Comparison of ENCODE assay signal across 11 cellular contexts in the genomic region with DNA sequence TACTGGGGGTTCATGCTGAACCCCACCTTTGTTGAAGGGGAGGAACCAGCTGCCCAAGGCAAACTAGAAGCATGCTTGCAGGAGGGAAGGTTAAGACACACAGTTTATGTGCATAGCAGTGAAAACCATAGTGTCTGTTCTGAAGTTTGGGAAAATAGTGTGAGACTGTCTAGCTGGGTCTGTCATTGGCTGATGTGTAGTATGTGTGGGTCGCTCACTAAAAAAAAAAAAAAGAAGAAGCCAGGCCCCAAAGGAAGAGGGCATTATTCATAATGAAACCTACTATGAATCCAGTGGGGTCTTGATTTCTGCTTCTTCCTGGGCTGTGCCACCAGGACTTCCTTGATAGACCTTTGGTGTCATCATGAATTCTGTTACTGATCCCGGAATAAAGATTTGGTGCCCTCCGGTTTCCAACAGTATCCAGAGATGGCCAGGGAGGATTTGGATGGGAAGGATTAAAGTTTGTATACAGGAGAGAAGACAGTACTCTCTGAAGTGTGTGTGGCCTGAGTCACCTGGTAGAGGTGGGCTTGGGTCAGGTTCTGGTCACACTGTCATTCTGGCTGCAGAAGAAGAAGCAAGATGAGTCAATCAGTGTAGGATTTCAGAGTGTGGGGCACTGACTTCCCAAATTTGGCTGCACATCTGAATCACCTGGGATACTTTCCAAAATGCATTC.
A peak's percentile ranks its signal among the peaks of the same experiment; 100 is the strongest.
DNase-seq lines count a peak whose midpoint lies in the region; ATAC-seq and TF ChIP-seq lines count a peak whose summit lies in the region.
"Had no signal": no experiment of that assay in that cellular context is flagged by ENCODE, and none has a peak within 500 bp of the region (broad histone marks: within the 10 kb centered on the region; RNA-seq: fewer than 3 reads in every experiment).

No MANE protein-coding gene starts in this region.

- H3K36me3 ChIP-seq in vagina (no peaks in the 10 kb centered on the region), Karpas-422 (ENCODE audit: insufficient read depth, low read length) (no peaks in the 10 kb centered on the region), suprapubic skin (no peaks in the 10 kb centered on the region), neural progenitor cell (no peaks in the 10 kb centered on the region)

- H3K4me1 ChIP-seq in vagina: peaks cover 37% of the 10 kb centered on the region
- H3K4me1 ChIP-seq in Karpas-422 (ENCODE audit: low read length): peaks cover 32% of the 10 kb centered on the region
- no peaks in the 10 kb centered on the region for H3K4me1 ChIP-seq in suprapubic skin
- peaks cover 14% of the 10 kb centered on the region for H3K4me1 ChIP-seq in neural progenitor cell
- H3K4me1 ChIP-seq: parathyroid adenoma had no signal

- H3K4me3 ChIP-seq in vagina: no peak overlapping the region
- H3K4me3 ChIP-seq in Karpas-422 (ENCODE audit: low read length): no peak overlapping the region
- H3K4me3 ChIP-seq in suprapubic skin: no peak overlapping the region
- H3K4me3 ChIP-seq in neural progenitor cell: no peak overlapping the region
- H3K4me3 ChIP-seq: lung had no signal

- TF ChIP-seq POLR2A in vagina (IDR thresholded peaks at IDR 0.05) (no peak), suprapubic skin (IDR thresholded peaks at IDR 0.05) (no peak)

- no peak overlapping the region for H3K9ac ChIP-seq in Karpas-422 (ENCODE audit: low read length)
- no peak overlapping the region for H3K9ac ChIP-seq in neural progenitor cell
- H3K9ac ChIP-seq: KMS-11, parathyroid adenoma had no signal

- H2AFZ ChIP-seq in Karpas-422 (ENCODE audit: low read length) (no peak overlapping the region), neural progenitor cell (replicated peaks) (no peak overlapping the region)
- H2AFZ ChIP-seq: parathyroid adenoma had no signal

- intact Hi-C loops in vagina (cut with DNase I): no loop called here

- ATAC-seq in activated T-cell treated with anti-CD3 and anti-CD28 coated beads, Interleukin-2, amount 50 U/mL, for 72 hours (replicated peaks in 1 of 2): peak; percentile 65 to 78

- H3K9me3 ChIP-seq in vagina (no peaks in the 10 kb centered on the region), Karpas-422 (ENCODE audit: low read length) (no peaks in the 10 kb centered on the region), suprapubic skin (no peaks in the 10 kb centered on the region), neural progenitor cell (ENCODE audit: low read depth) (no peaks in the 10 kb centered on the region)

- H3K79me2 ChIP-seq in Karpas-422 (ENCODE audit: low read length): no peaks in the 10 kb centered on the region
- no peaks in the 10 kb centered on the region for H3K79me2 ChIP-seq in neural progenitor cell (ENCODE audit: low read depth)
- H3K79me2 ChIP-seq: parathyroid adenoma had no signal

- no peaks in the 10 kb centered on the region for H3K27me3 Mint-ChIP-seq in activated T-cell treated with anti-CD3 and anti-CD28 coated beads, Interleukin-2, amount 50 U/mL, for 72 hours (ENCODE audit: low read depth)
- peaks cover 6% of the 10 kb centered on the region for H3K27me3 Mint-ChIP-seq in neural progenitor cell (ENCODE audit: insufficient read depth, low read depth)

- H3K36me3 Mint-ChIP-seq in activated T-cell treated with anti-CD3 and anti-CD28 coated beads, Interleukin-2, amount 50 U/mL, for 72 hours (ENCODE audit: insufficient read depth in 2 of 2): peaks cover 3 to 23% of the 10 kb centered on the region in 2 donors
- no peaks in the 10 kb centered on the region for H3K36me3 Mint-ChIP-seq in neural progenitor cell

- no peaks in the 10 kb centered on the region for H4K20me1 ChIP-seq in Karpas-422 (ENCODE audit: insufficient read depth, low read depth, low read length)
- no peaks in the 10 kb centered on the region for H4K20me1 ChIP-seq in neural progenitor cell (ENCODE audit: low read depth)

- H3K27ac ChIP-seq in vagina (peak overlapping the region; percentile 32), Karpas-422 (ENCODE audit: low read length) (no peak overlapping the region), suprapubic skin (no peak overlapping the region), neural progenitor cell (no peak overlapping the region)
- H3K27ac ChIP-seq: KMS-11, parathyroid adenoma had no signal

- H3K4me1 Mint-ChIP-seq in activated T-cell treated with anti-CD3 and anti-CD28 coated beads, Interleukin-2, amount 50 U/mL, for 72 hours (ENCODE audit: low read depth): peaks cover 79% of the 10 kb centered on the region
- H3K4me1 Mint-ChIP-seq in neural progenitor cell: peaks cover 29% of the 10 kb centered on the region

- H3K9me3 Mint-ChIP-seq in activated T-cell treated with anti-CD3 and anti-CD28 coated beads, Interleukin-2, amount 50 U/mL, for 72 hours: no peaks in the 10 kb centered on the region
- no peaks in the 10 kb centered on the region for H3K9me3 Mint-ChIP-seq in neural progenitor cell

- peak overlapping the region; percentile 11 for H3K27ac Mint-ChIP-seq in activated T-cell treated with anti-CD3 and anti-CD28 coated beads, Interleukin-2, amount 50 U/mL, for 72 hours
- no peak overlapping the region for H3K27ac Mint-ChIP-seq in neural progenitor cell

- WGBS in suprapubic skin: 87% methylated on average over 3 of the region's 3 CpGs

- H3K9me2 ChIP-seq in Karpas-422 (replicated peaks; ENCODE audit: insufficient read depth, low read length): no peaks in the 10 kb centered on the region

- H3K4me3 Mint-ChIP-seq in activated T-cell treated with anti-CD3 and anti-CD28 coated beads, Interleukin-2, amount 50 U/mL, for 72 hours: peak overlapping the region; percentile 47 to 71
- no peak overlapping the region for H3K4me3 Mint-ChIP-seq in neural progenitor cell

- peaks cover 12% of the 10 kb centered on the region for H3F3A ChIP-seq in neural progenitor cell (ENCODE audit: low read depth)

- H3K27me3 ChIP-seq in vagina (no peaks in the 10 kb centered on the region), Karpas-422 (ENCODE audit: low read length) (peaks cover 3% of the 10 kb centered on the region; the same call in 1 of the 2 replicates), suprapubic skin (no peaks in the 10 kb centered on the region), neural progenitor cell (no peaks in the 10 kb centered on the region)

- TF ChIP-seq EP300 in suprapubic skin (IDR thresholded peaks at IDR 0.05): no peak

- no peak for TF ChIP-seq CTCF in vagina (IDR thresholded peaks at IDR 0.05)
- no peak for TF ChIP-seq CTCF in suprapubic skin (IDR thresholded peaks at IDR 0.05)
- no peak for TF ChIP-seq CTCF in neural progenitor cell (IDR thresholded peaks at IDR 0.05)

- H3K4me2 ChIP-seq in Karpas-422 (ENCODE audit: low read depth, low read length, poor library complexity, severe bottlenecking) (no peak overlapping the region), neural progenitor cell (no peak overlapping the region)
- H3K4me2 ChIP-seq: KMS-11 had no signal

- peak; percentile 21 for DNase-seq in stimulated activated CD4-positive, alpha-beta T cell treated with anti-CD3 and anti-CD28 coated beads, Interleukin-15, amount 100 ng/mL, for 24 hours
- DNase-seq in stimulated activated CD4-positive, alpha-beta T cell treated with anti-CD3 and anti-CD28 coated beads, Interleukin-4, amount 100 ng/mL, for 24 hours: no peak
- DNase-seq in activated T-cell treated with anti-CD3 and anti-CD28 coated beads, Interleukin-2, amount 50 U/mL, for 72 hours: peak; percentile 31 to 44
- peak; percentile 53 for DNase-seq in islet precursor cell
- no peak for DNase-seq in vagina (ENCODE audit: extremely low spot score in 2 of 2)
- DNase-seq in Karpas-422: no peak
- no peak for DNase-seq in suprapubic skin (ENCODE audit: low spot score in 2 of 2)
- DNase-seq in neural progenitor cell (ENCODE audit: low spot score): no peak

Comparison
In these comparisons a context has a peak if more than half of its experiments do, and no peak if none do; other contexts are left out.
1. DNase-seq: peak in stimulated activated CD4-positive, alpha-beta T cell treated with anti-CD3 and anti-CD28 coated beads, Interleukin-15, amount 100 ng/mL, for 24 hours (single experiment), activated T-cell treated with anti-CD3 and anti-CD28 coated beads, Interleukin-2, amount 50 U/mL, for 72 hours (2 of 2) and islet precursor cell (single experiment); none in stimulated activated CD4-positive, alpha-beta T cell treated with anti-CD3 and anti-CD28 coated beads, Interleukin-4, amount 100 ng/mL, for 24 hours (single experiment), vagina (0 of 2), Karpas-422 (single experiment), suprapubic skin (0 of 2) and neural progenitor cell (single experiment).